1 cellular context compared by ENCODE assay signal in the genomic region with DNA sequence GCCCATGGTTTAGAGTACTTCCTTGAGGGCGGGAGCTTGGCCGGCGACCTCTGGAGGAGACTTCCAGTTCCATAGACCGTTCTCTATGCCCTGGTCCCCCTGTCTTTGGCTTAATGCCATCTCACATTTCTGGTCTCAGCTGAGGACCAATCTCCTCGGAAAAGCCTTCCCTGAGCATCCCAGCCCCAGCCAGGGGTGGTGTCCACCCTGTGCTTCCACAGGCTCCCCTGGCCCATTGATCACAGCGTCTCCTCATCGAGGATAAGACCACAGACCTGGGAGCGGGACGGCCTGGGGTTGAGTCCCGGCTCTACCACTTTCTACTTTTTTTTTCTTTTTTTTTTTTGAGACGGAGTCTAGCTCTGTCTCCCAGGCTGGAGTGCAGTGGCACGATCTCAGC.
A peak's percentile ranks its signal among the peaks of the same experiment; 100 is the strongest.
TF ChIP-seq lines count a peak whose summit lies in the region.

No MANE protein-coding gene starts in this region.

TF ChIP-seq in K562, 482 proteins besides CTCF, POLR2A, EP300 and RAD21:
- TF ChIP-seq NFIC (IDR thresholded peaks at IDR 0.05) (peak; percentile 79), BCOR (IDR thresholded peaks at IDR 0.05) (no peak)
